Comparison of ENCODE assay signal across 24 cellular contexts in the genomic region with DNA sequence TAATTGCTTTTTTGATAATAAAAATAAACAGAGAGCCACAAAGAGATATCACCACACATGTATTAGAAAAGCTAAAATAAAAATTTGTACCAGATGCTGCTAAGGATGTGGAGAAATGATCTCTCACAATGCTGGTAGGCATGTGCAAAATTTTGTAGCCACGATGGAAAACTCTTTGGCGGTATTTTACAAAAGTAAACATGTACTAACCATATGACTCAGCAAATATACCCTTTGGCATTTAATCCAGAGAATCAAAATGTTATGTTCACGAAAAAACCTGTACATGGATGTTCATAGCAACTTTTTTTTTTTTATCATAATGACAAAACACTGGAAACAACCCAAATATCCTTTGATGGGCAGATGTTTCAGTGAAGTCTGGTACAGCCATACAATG.
"Had no signal": no experiment of that assay in that cellular context is flagged by ENCODE, and none has a peak within 500 bp of the region (broad histone marks: within the 10 kb centered on the region; RNA-seq: fewer than 3 reads in every experiment).

No MANE protein-coding gene starts in this region.

- H3K4me3 ChIP-seq: ascending aorta, cardiac muscle cell, esophagus squamous epithelium, gastroesophageal sphincter, heart left ventricle, left ventricle myocardium inferior, spleen, testis, upper lobe of right lung had no signal

- H3K27ac Mint-ChIP-seq: nephron; stimulated activated memory B cell treated with anti-CD40 and anti-IgM and Interleukin-4, amounts not matched to agents 10 μg/mL and 1 μg/mL and 100 μg/mL, for 72 hours; T-helper 1 cell treated with Interleukin-12 subunit alpha and Interleukin-12 subunit beta and Interleukin-4 antibody, amounts not matched to agents 30 μg/mL and 1 μg/mL, for 36 hours had no signal

- H3K27me3 Mint-ChIP-seq: stimulated activated memory B cell treated with anti-CD40 and anti-IgM and Interleukin-4, amounts not matched to agents 10 μg/mL and 1 μg/mL and 100 μg/mL, for 72 hours had no signal

- H3K27me3 ChIP-seq: ascending aorta, cardiac muscle cell, esophagus squamous epithelium, gastroesophageal sphincter, heart left ventricle, spleen, testis, upper lobe of right lung had no signal

- H3K4me1 ChIP-seq: testis had no signal

- H3K9me3 ChIP-seq: esophagus squamous epithelium, gastroesophageal sphincter, spleen, testis, upper lobe of right lung had no signal

- ATAC-seq: activated CD4-positive, CD25-positive, alpha-beta regulatory T cell treated with anti-CD3 and anti-CD28 coated beads, Interleukin-2, amount 50 U/mL, for 24 hours; gastroesophageal sphincter; heart left ventricle; stimulated activated memory B cell treated with anti-CD40 and anti-IgM and Interleukin-4, amounts not matched to agents 10 μg/mL and 1 μg/mL and 100 μg/mL, for 72 hours; upper lobe of right lung had no signal

- DNase-seq: activated CD4-positive, alpha-beta T cell treated with anti-CD3 and anti-CD28 coated beads, Interleukin-2, amount 50 U/mL, for 1 hour; activated CD8-positive, alpha-beta memory T cell treated with anti-CD3 and anti-CD28 coated beads for 24 hours; activated CD8-positive, alpha-beta memory T cell treated with anti-CD3 and anti-CD28 coated beads, Interleukin-2, amount 50 U/mL, for 48 hours; activated effector memory CD4-positive, alpha-beta T cell treated with Interleukin-2 at 50 U/mL for 16 hours; activated naive CD4-positive, alpha-beta T cell treated with anti-CD3 and anti-CD28 coated beads, Interleukin-2, amount 50 U/mL, for 16 hours; activated T-cell treated with anti-CD3 and anti-CD28 coated beads, Interleukin-2, amount 50 U/mL, for 48 hours; dermis blood vessel endothelial cell; effector memory CD4-positive, alpha-beta T cell; esophagus squamous epithelium; heart left ventricle; left ventricle myocardium inferior; mammary epithelial cell; midbrain; spleen; stimulated activated CD4-positive, alpha-beta T cell treated with anti-CD3 and anti-CD28 coated beads, Interleukin-4, amount 100 ng/mL, for 4 hours; testis; upper lobe of right lung had no signal

- H3K27ac ChIP-seq: ascending aorta, cardiac muscle cell, esophagus squamous epithelium, heart left ventricle, left ventricle myocardium inferior, spleen, testis, upper lobe of right lung had no signal

- H3K36me3 ChIP-seq: cardiac muscle cell, esophagus squamous epithelium, gastroesophageal sphincter, left ventricle myocardium inferior, spleen, upper lobe of right lung had no signal

- H3K4me3 Mint-ChIP-seq: nephron; stimulated activated memory B cell treated with anti-CD40 and anti-IgM and Interleukin-4, amounts not matched to agents 10 μg/mL and 1 μg/mL and 100 μg/mL, for 72 hours; T-helper 1 cell treated with Interleukin-12 subunit alpha and Interleukin-12 subunit beta and Interleukin-4 antibody, amounts not matched to agents 30 μg/mL and 1 μg/mL, for 36 hours had no signal

- H3K9me3 Mint-ChIP-seq: stimulated activated memory B cell treated with anti-CD40 and anti-IgM and Interleukin-4, amounts not matched to agents 10 μg/mL and 1 μg/mL and 100 μg/mL, for 72 hours; T-helper 1 cell treated with Interleukin-12 subunit alpha and Interleukin-12 subunit beta and Interleukin-4 antibody, amounts not matched to agents 30 μg/mL and 1 μg/mL, for 36 hours had no signal

- H3K4me1 Mint-ChIP-seq: nephron had no signal
